Comparison of ENCODE assay signal across 29 cellular contexts in the genomic region with DNA sequence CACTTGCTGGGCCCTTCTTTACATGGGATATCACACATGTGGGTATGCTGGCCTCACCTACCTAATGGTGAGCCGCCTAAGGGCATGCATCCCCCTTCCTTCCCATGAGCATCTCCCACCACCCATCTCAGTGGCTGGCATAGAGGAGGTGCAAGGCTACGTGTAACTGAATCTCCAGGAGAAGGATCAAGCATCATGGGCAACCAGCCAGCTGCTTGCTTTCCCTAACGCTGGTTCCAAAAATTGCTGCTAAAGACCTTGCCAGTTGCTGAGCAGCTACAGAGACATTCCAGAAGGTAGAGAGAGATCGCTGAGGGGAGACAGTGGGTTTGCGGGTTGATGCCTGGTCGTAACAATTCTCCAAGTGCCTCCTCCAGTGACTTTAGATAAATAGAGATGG.
"Had no signal": no experiment of that assay in that cellular context is flagged by ENCODE, and none has a peak within 500 bp of the region (broad histone marks: within the 10 kb centered on the region; RNA-seq: fewer than 3 reads in every experiment).

No MANE protein-coding gene starts in this region.

- ATAC-seq: activated CD8-positive, alpha-beta T cell treated with anti-CD3 and anti-CD28 coated beads, Interleukin-2, amount 10 ng/mL, durations not matched to agents 7 days and 5 days; body of pancreas; T-helper 17 cell; WTC11 had no signal

- H3K27ac Mint-ChIP-seq: activated CD8-positive, alpha-beta T cell treated with anti-CD3 and anti-CD28 coated beads, Interleukin-2, amount 10 ng/mL, durations not matched to agents 7 days and 5 days; activated naive CD4-positive, alpha-beta T cell treated with anti-CD3 and anti-CD28 coated beads, Interleukin-2, amount 50 U/mL, for 24 hours; IgD-negative memory B cell; T-helper 17 cell; WTC11 had no signal

- H3K36me3 ChIP-seq: ascending aorta, Peyer's patch had no signal

- H3K4me3 Mint-ChIP-seq: activated CD8-positive, alpha-beta T cell treated with anti-CD3 and anti-CD28 coated beads, Interleukin-2, amount 10 ng/mL, durations not matched to agents 7 days and 5 days; activated naive CD4-positive, alpha-beta T cell treated with anti-CD3 and anti-CD28 coated beads, Interleukin-2, amount 50 U/mL, for 24 hours; IgD-negative memory B cell; T-helper 17 cell; WTC11 had no signal

- H3K36me3 Mint-ChIP-seq: activated naive CD4-positive, alpha-beta T cell treated with anti-CD3 and anti-CD28 coated beads, Interleukin-2, amount 50 U/mL, for 24 hours; IgD-negative memory B cell had no signal

- H3K4me1 Mint-ChIP-seq: activated naive CD4-positive, alpha-beta T cell treated with anti-CD3 and anti-CD28 coated beads, Interleukin-2, amount 50 U/mL, for 24 hours; IgD-negative memory B cell; T-helper 17 cell had no signal

- H3K4me1 ChIP-seq: ascending aorta, body of pancreas, Peyer's patch had no signal

- H3K27me3 ChIP-seq: ascending aorta, body of pancreas, Peyer's patch had no signal

- H3K9me3 ChIP-seq: ascending aorta, body of pancreas, Peyer's patch had no signal

- H3K27ac ChIP-seq: ascending aorta, body of pancreas, Peyer's patch, RWPE1 had no signal

- H3K4me3 ChIP-seq: ascending aorta, body of pancreas, Peyer's patch had no signal

- DNase-seq: activated CD4-positive, alpha-beta T cell treated with anti-CD3 and anti-CD28 coated beads for 48 hours; activated CD4-positive, alpha-beta T cell treated with anti-CD3 and anti-CD28 coated beads, Interleukin-2, amount 50 U/mL, for 4 hours; activated CD4-positive, CD25-positive, alpha-beta regulatory T cell treated with anti-CD3 and anti-CD28 coated beads, Interleukin-2, amount 50 U/mL, for 72 hours; activated CD8-positive, alpha-beta memory T cell treated with anti-CD3 and anti-CD28 coated beads, Interleukin-2, amount 50 U/mL, for 48 hours; activated CD8-positive, alpha-beta T cell treated with anti-CD3 and anti-CD28 coated beads, Interleukin-2, amount 10 ng/mL, durations not matched to agents 7 days and 5 days; activated effector memory CD4-positive, alpha-beta T cell treated with Interleukin-2 at 50 U/mL for 16 hours; activated naive CD4-positive, alpha-beta T cell; activated T-cell treated with anti-CD3 and anti-CD28 coated beads, Interleukin-2, amount 50 U/mL, for 1 hour; amniotic stem cell; body of pancreas; central memory CD4-positive, alpha-beta T cell; KG1; NCI-H1048; NCI-H1417 treated with DMSO at 0.1 percent for 48 hours; NCI-H1694; NCI-H2029; NCI-H2107; NCI-H510A; NCI-H526 treated with DMSO at 0.1 percent for 48 hours; NCI-H82; Peyer's patch; SHP77; T-helper 17 cell; T-helper 9 cell had no signal

- H3K9me3 Mint-ChIP-seq: activated naive CD4-positive, alpha-beta T cell treated with anti-CD3 and anti-CD28 coated beads, Interleukin-2, amount 50 U/mL, for 24 hours; IgD-negative memory B cell had no signal

- H3K27me3 Mint-ChIP-seq: IgD-negative memory B cell had no signal
